ENCODE assay signal across 20 cellular contexts in genomic region chr5:175742290-175742994, GRCh38.
"Had no signal": no experiment of that assay in that cellular context is flagged by ENCODE, and none has a peak within 500 bp of the region (broad histone marks: within the 10 kb centered on the region; RNA-seq: fewer than 3 reads in every experiment).

No MANE protein-coding gene starts in this region.

- H3K4me3 ChIP-seq: coronary artery, hepatocyte, psoas muscle, spleen, testis, tibial nerve had no signal

- H3K9ac ChIP-seq: parathyroid adenoma had no signal

- H2AFZ ChIP-seq: hepatocyte, parathyroid adenoma had no signal

- H3K36me3 Mint-ChIP-seq: natural killer cell; stimulated activated naive B cell treated with anti-CD40 and anti-IgM and Interleukin-4, amounts not matched to agents 10 μg/mL and 1 μg/mL and 100 μg/mL, for 72 hours had no signal

- H3K27ac ChIP-seq: coronary artery, hepatocyte, parathyroid adenoma, psoas muscle, spleen, testis had no signal

- ATAC-seq: natural killer cell; psoas muscle; sciatic nerve; stimulated activated naive B cell treated with anti-CD40 and anti-IgM and Interleukin-4, amounts not matched to agents 10 μg/mL and 1 μg/mL and 100 μg/mL, for 72 hours; stimulated activated naive CD8-positive, alpha-beta T cell treated with anti-CD3 and anti-CD28 coated beads, Interleukin-15, amount 100 ng/mL, for 72 hours had no signal

- H3K27me3 ChIP-seq: testis, tibial nerve had no signal

- H3K9me3 Mint-ChIP-seq: natural killer cell; neural crest cell; stimulated activated naive CD8-positive, alpha-beta T cell treated with anti-CD3 and anti-CD28 coated beads, Interleukin-15, amount 100 ng/mL, for 72 hours had no signal

- H3K4me3 Mint-ChIP-seq: natural killer cell; neural crest cell; stimulated activated naive B cell treated with anti-CD40 and anti-IgM and Interleukin-4, amounts not matched to agents 10 μg/mL and 1 μg/mL and 100 μg/mL, for 72 hours; stimulated activated naive CD8-positive, alpha-beta T cell treated with anti-CD3 and anti-CD28 coated beads, Interleukin-15, amount 100 ng/mL, for 72 hours had no signal

- H3K79me2 ChIP-seq: hepatocyte, parathyroid adenoma had no signal

- DNase-seq: effector CD8-positive, alpha-beta T cell; foreskin melanocyte; kidney glomerular epithelial cell; mammary epithelial cell; natural killer cell; nucleus accumbens; psoas muscle; retina; spleen; stimulated activated CD4-positive, alpha-beta T cell treated with anti-CD3 and anti-CD28 coated beads, Interleukin-2, amount 100 ng/mL, for 24 hours; stimulated activated CD4-positive, alpha-beta T cell treated with anti-CD3 and anti-CD28 coated beads, Interleukin-4, amount 100 ng/mL, for 4 hours; stimulated activated naive B cell treated with anti-CD40 and anti-IgM and Interleukin-4, amounts not matched to agents 10 μg/mL and 1 μg/mL and 100 μg/mL, for 72 hours; stimulated activated naive CD8-positive, alpha-beta T cell treated with anti-CD3 and anti-CD28 coated beads, Interleukin-15, amount 100 ng/mL, for 72 hours; testis had no signal

- H3K27ac Mint-ChIP-seq: natural killer cell; stimulated activated naive B cell treated with anti-CD40 and anti-IgM and Interleukin-4, amounts not matched to agents 10 μg/mL and 1 μg/mL and 100 μg/mL, for 72 hours; stimulated activated naive CD8-positive, alpha-beta T cell treated with anti-CD3 and anti-CD28 coated beads, Interleukin-15, amount 100 ng/mL, for 72 hours had no signal

- H3K9me3 ChIP-seq: psoas muscle, spleen, testis, tibial nerve had no signal

- H3K4me1 ChIP-seq: parathyroid adenoma, psoas muscle, spleen, testis, tibial nerve had no signal

- H3K4me1 Mint-ChIP-seq: stimulated activated naive B cell treated with anti-CD40 and anti-IgM and Interleukin-4, amounts not matched to agents 10 μg/mL and 1 μg/mL and 100 μg/mL, for 72 hours had no signal

- H3K36me3 ChIP-seq: spleen, tibial nerve had no signal

- H3K4me2 ChIP-seq: hepatocyte had no signal
